Comparison of ENCODE assay signal across 7 cellular contexts in the genomic region with DNA sequence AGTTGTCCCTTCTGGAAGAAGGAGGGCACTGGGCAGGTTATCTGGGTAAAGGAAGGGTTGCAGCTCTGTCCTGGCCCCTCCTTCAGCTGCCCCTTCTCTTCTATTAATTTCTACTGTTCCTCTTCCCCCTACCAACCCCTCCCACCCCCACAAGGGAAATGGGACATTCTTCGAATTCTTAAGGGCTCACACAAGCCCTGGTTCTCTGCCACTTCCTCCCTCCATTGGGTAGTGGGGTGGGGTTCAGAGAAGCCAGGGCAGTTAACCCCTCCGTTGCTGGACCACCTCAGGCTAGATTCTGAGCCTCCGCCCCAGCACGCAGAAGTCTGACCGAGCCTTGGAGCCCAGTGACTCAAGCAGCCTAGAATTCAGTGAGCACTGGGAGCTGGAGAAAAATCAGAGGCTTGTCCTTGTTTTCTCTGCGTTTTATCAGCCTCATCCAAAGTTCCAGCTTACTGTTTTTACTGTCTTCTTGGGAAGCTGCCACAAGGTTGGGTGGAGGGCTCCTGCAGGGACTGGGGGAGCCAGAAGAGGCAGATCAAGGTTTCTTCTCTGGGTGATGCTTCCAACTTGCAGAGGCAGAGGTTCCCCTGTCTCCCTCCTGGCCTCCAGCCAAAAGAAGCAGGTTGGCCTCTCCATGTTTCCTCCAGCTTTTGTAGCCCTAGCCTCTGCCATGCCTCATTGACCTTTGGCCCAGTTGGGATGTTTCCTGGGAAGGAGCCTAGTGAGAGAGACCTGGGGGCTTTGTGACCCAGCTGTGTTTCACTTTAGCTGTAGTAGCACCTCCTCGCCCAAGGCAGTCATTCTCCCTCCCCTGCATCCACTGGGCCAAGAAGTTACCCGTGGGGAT. TPM values are rescaled to one million over a fixed set of nuclear protein-coding genes. Genes with fewer than 3 reads are reported as not detected.
DNase-seq lines count a peak whose midpoint lies in the region; ATAC-seq and TF ChIP-seq lines count a peak whose summit lies in the region.

No MANE protein-coding gene starts in this region.

- peak overlapping the region in 1 of 8 donors; percentile 15 for H3K4me3 Mint-ChIP-seq in naive B cell

- H3K9me3 Mint-ChIP-seq in naive B cell, result no peaks in the 10 kb centered on the region

- peaks cover 0 to 8% of the 10 kb centered on the region in 2 donors for H3K36me3 Mint-ChIP-seq in naive B cell

- ATAC-seq in naive B cell (ENCODE audit: low read depth in 2 of 2) (no peak), GM18498 (IDR thresholded peaks at IDR 0.05; ENCODE audit: unreplicated experiment) (no peak)

- no peaks in the 10 kb centered on the region for H3K27me3 Mint-ChIP-seq in naive B cell

- H3K27me3 ChIP-seq in H7 (ENCODE audit: control insufficient read depth, insufficient read depth, low read length), result no peaks in the 10 kb centered on the region
- H3K27me3 ChIP-seq in SJSA1 (replicated peaks), result no peaks in the 10 kb centered on the region
- no peaks in the 10 kb centered on the region for H3K27me3 ChIP-seq in WERI-Rb-1 (ENCODE audit: insufficient read depth, low read depth, severe bottlenecking)

- no peaks in the 10 kb centered on the region for H3K9me3 ChIP-seq in SJSA1 (replicated peaks)
- H3K9me3 ChIP-seq in WERI-Rb-1 (ENCODE audit: severe bottlenecking), result no peaks in the 10 kb centered on the region

- H3K4me3 ChIP-seq in H7 (ENCODE audit: insufficient read depth, low read depth, low read length) (no peak overlapping the region), SJSA1 (no peak overlapping the region), epithelial cell of esophagus (ENCODE audit: low read length) (no peak overlapping the region), WERI-Rb-1 (ENCODE audit: low read depth, low read length) (no peak overlapping the region)

- DNase-seq in H7, result peak; percentile 95
- peak; percentile 90 to 95 for DNase-seq in SJSA1 (ENCODE audit: low read depth in 1 of 2, low spot score in 2 of 2)
- peak; percentile 77 for DNase-seq in epithelial cell of esophagus (ENCODE audit: low read depth)
- no peak for DNase-seq in naive B cell
- DNase-seq in GOT3 (lab: John Stamatoyannopoulos, UW), result no peak
- no peak for DNase-seq in WERI-Rb-1

- H3K27ac ChIP-seq in SJSA1 (peak overlapping the region; percentile 59), WERI-Rb-1 (no peak overlapping the region)

- no peak for TF ChIP-seq CTCF in epithelial cell of esophagus (IDR thresholded peaks at IDR 0.05; ENCODE audit: insufficient read depth, low read depth, low read length, missing control alignments)
- no peak for TF ChIP-seq CTCF in WERI-Rb-1 (IDR thresholded peaks at IDR 0.05; ENCODE audit: low read depth, low read length)

- peak overlapping the region in 4 of 6 donors; percentile 9 to 79 (median 24) for H3K27ac Mint-ChIP-seq in naive B cell

- peaks cover 65 to 93% (median 78%) of the 10 kb centered on the region in 3 donors for H3K4me1 Mint-ChIP-seq in naive B cell

- H3K36me3 ChIP-seq in H7 (replicated peaks; ENCODE audit: control insufficient read depth, insufficient read depth, low read length) (peaks cover 17% of the 10 kb centered on the region), SJSA1 (peaks cover 78% of the 10 kb centered on the region), WERI-Rb-1 (peaks cover 24% of the 10 kb centered on the region)

- peaks cover 79% of the 10 kb centered on the region for H3K4me1 ChIP-seq in SJSA1 (replicated peaks)

RNA-seq across cellular contexts. Expression of a gene that starts 10.2 kb away (rescaled TPM):
- total RNA-seq in H7 (2014; rRNA removed; shearing (Covaris generic)), result 122 and 149 TPM in 2 replicates
- total RNA-seq in SJSA1 (2014; rRNA removed; shearing (Covaris generic)), result 146 and 174 TPM in 2 replicates
- polyA plus RNA-seq in naive B cell (ENCODE audit: low read depth in 6 of 6), result 10 to 100 TPM; 28.4 to 47.4 (median 41.8) TPM

RNA-seq across cellular contexts. Expression of a gene that starts 26.6 kb away (rescaled TPM):
- 1,201 and 1,441 TPM in 2 replicates for total RNA-seq in H7 (2014; rRNA removed; shearing (Covaris generic))
- total RNA-seq in SJSA1 (2014; rRNA removed; shearing (Covaris generic)), result 817 and 952 TPM in 2 replicates
- 1,000 to 10,000 TPM in 5 of 6 donors, 100 to 1,000 TPM in 1; 798 to 1,720 (median 1,485) TPM for polyA plus RNA-seq in naive B cell (ENCODE audit: low read depth in 6 of 6)

RNA-seq across cellular contexts. Expression of a gene that starts 55.0 kb away (rescaled TPM):
- 8.2 and 9.6 TPM in 2 replicates for total RNA-seq in H7 (2014; rRNA removed; shearing (Covaris generic))
- 6.6 and 11.3 TPM in 2 replicates for total RNA-seq in SJSA1 (2014; rRNA removed; shearing (Covaris generic))
- 10 to 100 TPM in 4 of 6 donors, 1 to 10 TPM in 2; 9.2 to 13.4 (median 11.5) TPM for polyA plus RNA-seq in naive B cell (ENCODE audit: low read depth in 6 of 6)

Comparison
In these comparisons a context has a peak if more than half of its experiments do, and no peak if none do; other contexts are left out.
1. DNase-seq: peak in H7 (single experiment), SJSA1 (2 of 2) and epithelial cell of esophagus (single experiment); none in naive B cell (single experiment), GOT3 (single experiment) and WERI-Rb-1 (single experiment).